ENCODE assay signal across 16 cellular contexts in genomic region chr14:32457213-32457920, GRCh38.
DNase-seq lines count a peak whose midpoint lies in the region; ATAC-seq and TF ChIP-seq lines count a peak whose summit lies in the region.
"Had no signal": no experiment of that assay in that cellular context is flagged by ENCODE, and none has a peak within 500 bp of the region (broad histone marks: within the 10 kb centered on the region; RNA-seq: fewer than 3 reads in every experiment).

No MANE protein-coding gene starts in this region.

- H3K4me1 Mint-ChIP-seq in mesothelial cell of epicardium (peaks cover 29% of the 10 kb centered on the region), Caco-2 (ENCODE audit: low read depth, unreplicated experiment) (peaks cover 7% of the 10 kb centered on the region)

- H3K27ac Mint-ChIP-seq in mesothelial cell of epicardium: peak overlapping the region; percentile 85
- no peak overlapping the region for H3K27ac Mint-ChIP-seq in Caco-2 (ENCODE audit: unreplicated experiment)
- H3K27ac Mint-ChIP-seq: type B pancreatic cell had no signal

- CTCF ChIA-PET in AG04449 (lab: Yijun Ruan, JAX): interaction anchor here (0.6 to 1.0 kb wide), 4 partner anchors 56 to 383 kb away, joined by 3 read pairs; no protein-coding TSS in a partner anchor
- CTCF ChIA-PET in Caco-2 (lab: Charles Lee): no interaction called here

- H3K9me3 Mint-ChIP-seq in mesothelial cell of epicardium (peaks cover 12% of the 10 kb centered on the region), Caco-2 (ENCODE audit: unreplicated experiment) (peaks cover 21% of the 10 kb centered on the region)
- H3K9me3 Mint-ChIP-seq: type B pancreatic cell had no signal

- H3K9me3 ChIP-seq in Caco-2: no peaks in the 10 kb centered on the region
- H3K9me3 ChIP-seq: A549, body of pancreas had no signal

- intact Hi-C loops in Caco-2 (cut with micrococcal nuclease; ENCODE audit: unreplicated experiment): no loop called here

- no peak for ATAC-seq in HG03442 (IDR thresholded peaks at IDR 0.05; ENCODE audit: unreplicated experiment)
- ATAC-seq: A549, body of pancreas had no signal

- no TSS peak for BruUV-seq in Caco-2 (replicated peaks; lab: Mats Ljungman, UMichigan)

- no peaks in the 10 kb centered on the region for H3K4me1 ChIP-seq in Caco-2
- H3K4me1 ChIP-seq: A549, body of pancreas had no signal

- H3K27me3 Mint-ChIP-seq in mesothelial cell of epicardium (ENCODE audit: low read depth) (no peaks in the 10 kb centered on the region), Caco-2 (ENCODE audit: insufficient read depth, unreplicated experiment) (no peaks in the 10 kb centered on the region)
- H3K27me3 Mint-ChIP-seq: type B pancreatic cell had no signal

- TF ChIP-seq CTCF in AG04449 (IDR thresholded peaks at IDR 0.05; ENCODE audit: insufficient read depth, low read length, missing control alignments) (no peak), fibroblast of villous mesenchyme (IDR thresholded peaks at IDR 0.05; ENCODE audit: insufficient read depth, low read depth, low read length) (no peak), mesothelial cell of epicardium (IDR thresholded peaks at IDR 0.05; ENCODE audit: unreplicated experiment) (no peak), Caco-2 (IDR thresholded peaks at IDR 0.05; ENCODE audit: insufficient read depth in 1 of 2, low read depth in 1 of 2, low read length in 1 of 2, severe bottlenecking in 1 of 2, unreplicated experiment in 1 of 2) (no peak)

- no peaks in the 10 kb centered on the region for H3K27me3 ChIP-seq in Caco-2 (replicated peaks; ENCODE audit: control insufficient read depth, insufficient read depth, low read length)
- H3K27me3 ChIP-seq: body of pancreas had no signal

- H3K4me3 Mint-ChIP-seq in mesothelial cell of epicardium: no peak overlapping the region
- no peak overlapping the region for H3K4me3 Mint-ChIP-seq in Caco-2 (ENCODE audit: unreplicated experiment)
- H3K4me3 Mint-ChIP-seq: type B pancreatic cell had no signal

- no peak overlapping the region for H3K4me3 ChIP-seq in AG04449 (ENCODE audit: low read depth, low read length)
- H3K4me3 ChIP-seq in fibroblast of villous mesenchyme (ENCODE audit: low read depth, low read length): no peak overlapping the region
- H3K4me3 ChIP-seq in Caco-2 (ENCODE audit: low read depth, low read length): no peak overlapping the region
- H3K4me3 ChIP-seq: A549, body of pancreas had no signal

- DNase-seq in AG04449 (ENCODE audit: low read depth, low spot score): peak; percentile 85
- DNase-seq in LHCN-M2 (ENCODE audit: low read depth): peak; percentile 52
- peak; percentile 90 for DNase-seq in fibroblast of villous mesenchyme (ENCODE audit: low read depth)
- no peak for DNase-seq in mesothelial cell of epicardium (ENCODE audit: low spot score in 2 of 2, unreplicated experiment in 2 of 2)
- no peak for DNase-seq in epidermal melanocyte (ENCODE audit: insufficient read length, low spot score)
- DNase-seq in NCI-H1436 (lab: John Stamatoyannopoulos, UW): no peak
- DNase-seq in Caco-2: no peak
- DNase-seq: activated CD4-positive, alpha-beta T cell treated with anti-CD3 and anti-CD28 coated beads, Interleukin-2, amount 50 U/mL, for 1 hour; hypothalamus; NCI-H146; NCI-H524 treated with DMSO at 0.1 percent for 48 hours; posterior cingulate gyrus had no signal

- POLR2A ChIA-PET in AG04449 (lab: Yijun Ruan, JAX) (interaction anchor here (0.9 to 1.6 kb wide), 2 partner anchors 12 to 16 kb away, joined by 3 to 6 read pairs; no protein-coding TSS in a partner anchor), Caco-2 (lab: Charles Lee) (no interaction called here)

- peaks cover 8% of the 10 kb centered on the region for H3K36me3 Mint-ChIP-seq in mesothelial cell of epicardium
- H3K36me3 Mint-ChIP-seq in Caco-2 (ENCODE audit: insufficient read depth, unreplicated experiment): peaks cover 5% of the 10 kb centered on the region
- H3K36me3 Mint-ChIP-seq: type B pancreatic cell had no signal

- no peaks in the 10 kb centered on the region for H3K36me3 ChIP-seq in Caco-2 (ENCODE audit: control insufficient read depth, insufficient read depth, low read length)

Comparison
In these comparisons a context has a peak if more than half of its experiments do, and no peak if none do; other contexts are left out.
1. DNase-seq: peak in AG04449 (single experiment), LHCN-M2 (single experiment) and fibroblast of villous mesenchyme (single experiment); none in mesothelial cell of epicardium (0 of 2), epidermal melanocyte (single experiment), NCI-H1436 (single experiment) and Caco-2 (0 of 2).